ENCODE assay signal across 8 cellular contexts in genomic region chrX:54640103-54640428, GRCh38.
DNase-seq lines count a peak whose midpoint lies in the region; ATAC-seq and TF ChIP-seq lines count a peak whose summit lies in the region.

No MANE protein-coding gene starts in this region.

- H3K27ac Mint-ChIP-seq in H9 (peak overlapping the region; percentile 98 to 100 (median 100); a peak in 6 of 7 replicates), WTC11 (peak overlapping the region; percentile 100)

- no peaks in the 10 kb centered on the region; the same call in 1 of the 2 replicates for H3K4me1 ChIP-seq in H9 (ENCODE audit: insufficient read depth, low read length)
- peaks cover 0 to 4% (median 0%) of the 10 kb centered on the region in 3 donors for H3K4me1 ChIP-seq in gastroesophageal sphincter

- no peaks in the 10 kb centered on the region for H3K79me2 ChIP-seq in H9 (ENCODE audit: insufficient read depth, low read length)

- H3K23ac ChIP-seq in H9 (ENCODE audit: insufficient read length, low read depth, low read length): no peak overlapping the region

- peaks cover 35% of the 10 kb centered on the region for H3K9me3 ChIP-seq in H9 (ENCODE audit: control insufficient read depth, low read depth, low read length)
- H3K9me3 ChIP-seq in gastroesophageal sphincter: no peaks in the 10 kb centered on the region

- DNase-seq in H9 (no peak), WTC11 (ENCODE audit: low spot score) (no peak), 8988T (no peak), hypothalamus (lab: John Stamatoyannopoulos, UW) (no peak)
- DNase-seq in activated CD4-positive, alpha-beta T cell treated with anti-CD3 and anti-CD28 coated beads for 1 hour: no peak

- H3K4me3 Mint-ChIP-seq in H9 (peak overlapping the region; percentile 90 to 91), WTC11 (peak overlapping the region; percentile 91)

- no peak overlapping the region for H2AK5ac ChIP-seq in H9 (ENCODE audit: insufficient read length, low read length)

- H2AFZ ChIP-seq in H9 (ENCODE audit: low read length): no peak overlapping the region

- no peak overlapping the region for H2BK15ac ChIP-seq in H9 (ENCODE audit: low read depth, low read length)

- H3T11ph ChIP-seq in H9 (ENCODE audit: low read length): no peak overlapping the region

- H3K18ac ChIP-seq in H9 (ENCODE audit: insufficient read length, low read depth, low read length): no peak overlapping the region

- H3K27ac ChIP-seq in H9 (ENCODE audit: insufficient read length, low read depth, low read length) (no peak overlapping the region), gastroesophageal sphincter (peak overlapping the region; percentile 85 to 97 (median 88)), skin epidermis (peak overlapping the region in 20 of 21 experiments; percentile 55 to 90 (median 82))

- H3K79me1 ChIP-seq in H9 (ENCODE audit: insufficient read depth, low read depth, low read length, poor library complexity, severe bottlenecking): no peaks in the 10 kb centered on the region

- H3K27me3 ChIP-seq in H9 (ENCODE audit: insufficient read depth, low read length) (no peaks in the 10 kb centered on the region), gastroesophageal sphincter (no peaks in the 10 kb centered on the region)

- H3K56ac ChIP-seq in H9 (ENCODE audit: insufficient read length, low read depth, low read length): no peak overlapping the region

- H3K4me1 Mint-ChIP-seq in H9 (peaks cover 31 to 37% of the 10 kb centered on the region in 2 experiments), WTC11 (peaks cover 42% of the 10 kb centered on the region)

- no peak for TF ChIP-seq EP300 in gastroesophageal sphincter (IDR thresholded peaks at IDR 0.05)

- H2BK12ac ChIP-seq in H9 (ENCODE audit: insufficient read length, low read depth, low read length): no peak overlapping the region

- no peaks in the 10 kb centered on the region for H4K20me1 ChIP-seq in H9 (ENCODE audit: control insufficient read depth, insufficient read depth, insufficient read length)

- H3K9ac ChIP-seq in H9 (ENCODE audit: extremely low read depth, insufficient read length, low read length): no peak overlapping the region

- H3K36me3 Mint-ChIP-seq in H9 (ENCODE audit: insufficient read depth in 1 of 3, low read depth in 3 of 3) (peaks cover 0 to 6% (median 2%) of the 10 kb centered on the region in 3 experiments; a peak in 4 of 7 replicates), WTC11 (no peaks in the 10 kb centered on the region)

- H4K91ac ChIP-seq in H9 (ENCODE audit: insufficient read length, low read depth, low read length): no peak overlapping the region

- H3K14ac ChIP-seq in H9 (ENCODE audit: insufficient read depth, low read length): no peak overlapping the region

- WGBS in H9 (ENCODE audit: extremely low coverage, insufficient read length, low lambda C conversion rate): no CpG with 5 or more reads among the region's 4 CpGs
- 18 to 68% methylated on average over 3 to 4 of the region's 4 CpGs for WGBS in gastroesophageal sphincter (ENCODE audit: low coverage in 1 of 2), 2 donors

- H3K23me2 ChIP-seq in H9 (ENCODE audit: insufficient read length, low read depth, low read length, poor library complexity, severe bottlenecking): no peaks in the 10 kb centered on the region

- TF ChIP-seq POLR2A in gastroesophageal sphincter (IDR thresholded peaks at IDR 0.05): no peak

- H3K4me3 ChIP-seq in gastroesophageal sphincter (peak overlapping the region; percentile 23 to 53), skin epidermis (peak overlapping the region in 6 of 7 experiments; percentile 20 to 43 (median 38))

- H4K8ac ChIP-seq in H9 (replicated peaks; ENCODE audit: insufficient read length, low read depth, low read length): no peak overlapping the region

- CTCF ChIA-PET in WTC11 (lab: Charles Lee): interaction anchor here (0.9 to 4.5 kb wide), 9 partner anchors 9 to 360 kb away, joined by 3 to 43 read pairs (median 4); partner anchors contain the start of genes APEX2 and MAGED2

- no peak overlapping the region for H4K5ac ChIP-seq in H9 (ENCODE audit: insufficient read length, low read depth, low read length)

- ATAC-seq in WTC11: no peak
- no peak for ATAC-seq in gastroesophageal sphincter
- ATAC-seq in GM19455 (IDR thresholded peaks at IDR 0.05; ENCODE audit: unreplicated experiment): no peak

- H3K9me3 Mint-ChIP-seq in H9: peaks cover 62 to 75% of the 10 kb centered on the region in 2 experiments
- no peaks in the 10 kb centered on the region for H3K9me3 Mint-ChIP-seq in WTC11

- no peak overlapping the region for H3K4ac ChIP-seq in H9 (ENCODE audit: low read depth, low read length)

- H2BK20ac ChIP-seq in H9 (ENCODE audit: low read depth, low read length, poor library complexity, severe bottlenecking): no peak overlapping the region

- no peaks in the 10 kb centered on the region for H3K36me3 ChIP-seq in gastroesophageal sphincter

- H3K4me2 ChIP-seq in H9 (ENCODE audit: insufficient read depth, insufficient read length, low read length): peak overlapping the region; percentile 33

- no peak overlapping the region for H2BK5ac ChIP-seq in H9 (ENCODE audit: insufficient read length, low read length)

- TF ChIP-seq CTCF in H9 (conservative IDR thresholded peaks at IDR 0.05) (peak; percentile 8; the same call in 1 of the 3 replicates), WTC11 (IDR thresholded peaks at IDR 0.05) (no peak; the same call in 1 of the 2 replicates), gastroesophageal sphincter (IDR thresholded peaks at IDR 0.05) (no peak)

- H3K27me3 Mint-ChIP-seq in H9 (ENCODE audit: low read depth): no peaks in the 10 kb centered on the region; the same call in 1 of the 2 replicates
- no peaks in the 10 kb centered on the region for H3K27me3 Mint-ChIP-seq in WTC11 (ENCODE audit: low read depth)

- H2BK120ac ChIP-seq in H9 (ENCODE audit: low read depth, low read length, poor library complexity, severe bottlenecking): no peak overlapping the region

- POLR2A ChIA-PET in WTC11 (lab: Charles Lee): interaction anchor here (0.7 to 1.8 kb wide), 9 partner anchors 110 to 953 kb away, joined by 3 to 12 read pairs (median 4); partner anchors contain the start of genes APEX2, GNL3L, HUWE1 and MAGED2

TF ChIP-seq in WTC11, 78 proteins besides CTCF, POLR2A, EP300 and RAD21:
- TF ChIP-seq FOXK1 (CRISPR knock-in tag; IDR thresholded peaks at IDR 0.05) (no peak), KAT7 (CRISPR knock-in tag; IDR thresholded peaks at IDR 0.05; ENCODE audit: borderline replicate concordance) (no peak), RORB (CRISPR knock-in tag; IDR thresholded peaks at IDR 0.05) (no peak), MXD4 (CRISPR knock-in tag; IDR thresholded peaks at IDR 0.05; ENCODE audit: borderline replicate concordance) (no peak)
